In the genomic region with DNA sequence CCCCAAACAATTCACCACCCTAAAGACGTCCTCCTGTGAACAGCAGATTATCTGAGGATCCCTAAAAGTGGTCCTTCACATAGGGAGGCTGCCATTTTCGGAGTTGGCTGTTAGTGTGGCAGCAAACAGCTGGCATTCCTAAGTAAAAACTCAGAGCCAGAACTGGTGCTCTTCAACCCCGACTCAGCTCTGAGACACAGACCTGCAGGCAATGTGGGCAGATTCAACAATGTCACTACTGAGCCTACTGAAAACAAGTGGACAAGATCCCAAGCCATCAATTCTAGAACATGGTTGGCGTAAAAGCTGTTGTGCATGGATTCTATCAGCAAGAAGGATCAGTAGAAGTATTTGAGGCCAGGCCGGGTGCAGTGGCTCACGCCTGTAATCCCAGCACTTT, we compare ENCODE assay signal across 15 cellular contexts.
"Had no signal": no experiment of that assay in that cellular context is flagged by ENCODE, and none has a peak within 500 bp of the region (broad histone marks: within the 10 kb centered on the region; RNA-seq: fewer than 3 reads in every experiment).

No MANE protein-coding gene starts in this region.

- H3K4me3 ChIP-seq: esophagus muscularis mucosa, gastroesophageal sphincter, hepatocyte, neural progenitor cell, ovary, smooth muscle cell, tibial artery, upper lobe of right lung, vagina had no signal

- H3K4me1 ChIP-seq: upper lobe of right lung, vagina had no signal

- DNase-seq: effector memory CD4-positive, alpha-beta T cell; natural killer cell; nucleus accumbens; ovary; right cardiac atrium; stimulated activated CD4-positive, alpha-beta T cell treated with anti-CD3 and anti-CD28 coated beads, Interleukin-4, amount 100 ng/mL, for 24 hours; tibial artery; upper lobe of right lung had no signal

- H3K27me3 ChIP-seq: esophagus muscularis mucosa, gastroesophageal sphincter, hepatocyte, neural progenitor cell, ovary, tibial artery, upper lobe of right lung, vagina had no signal

- H3K79me2 ChIP-seq: hepatocyte had no signal

- H3K9me3 ChIP-seq: esophagus muscularis mucosa, gastroesophageal sphincter, ovary, upper lobe of right lung, vagina had no signal

- H2AFZ ChIP-seq: hepatocyte, neural progenitor cell had no signal

- H3K36me3 ChIP-seq: esophagus muscularis mucosa, gastroesophageal sphincter, neural progenitor cell, ovary, upper lobe of right lung, vagina had no signal

- H3K4me2 ChIP-seq: hepatocyte, neural progenitor cell, smooth muscle cell had no signal

- ATAC-seq: gastroesophageal sphincter; natural killer cell; right cardiac atrium; stimulated activated memory B cell treated with anti-CD40 and anti-IgM and Interleukin-4, amounts not matched to agents 10 μg/mL and 1 μg/mL and 100 μg/mL, for 72 hours; upper lobe of right lung had no signal

- H3K9ac ChIP-seq: neural progenitor cell had no signal

- H3K27ac ChIP-seq: hepatocyte, neural progenitor cell, ovary, tibial artery, upper lobe of right lung, vagina had no signal
